ENCODE assay signal across 8 cellular contexts in the genomic region with DNA sequence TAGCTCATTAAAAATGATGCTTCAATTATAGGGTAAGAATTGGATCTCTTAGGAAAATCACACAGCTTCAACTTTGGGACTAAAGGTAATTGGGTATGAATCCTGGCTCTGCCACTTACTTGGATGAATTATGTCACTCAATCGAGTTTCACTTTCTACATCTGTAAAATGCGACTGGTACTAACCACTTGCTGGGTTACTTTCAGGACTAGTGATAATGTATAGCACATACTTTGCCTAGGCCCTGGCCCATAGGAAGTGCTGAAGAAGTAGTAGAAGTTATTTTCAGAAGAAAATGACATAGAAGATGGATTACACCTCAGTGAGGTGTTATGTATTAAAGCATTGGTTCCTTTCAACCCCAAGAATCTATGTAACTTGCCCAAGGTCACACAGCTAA. TPM values are rescaled to one million over a fixed set of nuclear protein-coding genes. Genes with fewer than 3 reads are reported as not detected.
DNase-seq lines count a peak whose midpoint lies in the region; ATAC-seq and TF ChIP-seq lines count a peak whose summit lies in the region.

No MANE protein-coding gene starts in this region.

- H3K27me3 Mint-ChIP-seq in natural killer cell (ENCODE audit: low read depth in 2 of 2), result no peaks in the 10 kb centered on the region

- no peaks in the 10 kb centered on the region for H3K9me3 ChIP-seq in KOPT-K1 (ENCODE audit: insufficient read depth, low read length, poor library complexity, severe bottlenecking)
- H3K9me3 ChIP-seq in tibial nerve, result no peaks in the 10 kb centered on the region

- no peak for TF ChIP-seq EP300 in tibial nerve (IDR thresholded peaks at IDR 0.05)

- H3K27ac ChIP-seq in KOPT-K1 (ENCODE audit: low read depth, low read length, poor library complexity, severe bottlenecking) (peak overlapping the region; percentile 24), tibial nerve (no peak overlapping the region), mesendoderm (ENCODE audit: low read depth, low read length) (no peak overlapping the region)

- H3K36me3 ChIP-seq in KOPT-K1 (ENCODE audit: insufficient read depth, low read length), result no peaks in the 10 kb centered on the region
- no peaks in the 10 kb centered on the region for H3K36me3 ChIP-seq in tibial nerve
- H3K36me3 ChIP-seq in mesendoderm (ENCODE audit: control insufficient read depth, insufficient read depth, low read length), result no peaks in the 10 kb centered on the region

- H3K4me1 ChIP-seq in tibial nerve (peaks cover 0 to 14% (median 3%) of the 10 kb centered on the region in 4 donors), mesendoderm (ENCODE audit: control insufficient read depth, low read depth, low read length) (no peaks in the 10 kb centered on the region)

- H2BK120ac ChIP-seq in mesendoderm (ENCODE audit: low read depth, low read length), result no peak overlapping the region

- no peaks in the 10 kb centered on the region for H3K36me3 Mint-ChIP-seq in natural killer cell

- ATAC-seq in HG02571 (IDR thresholded peaks at IDR 0.05; ENCODE audit: unreplicated experiment), result peak; percentile 41
- peak; percentile 59 to 73 (median 61) for ATAC-seq in natural killer cell

- no peak overlapping the region for H2BK15ac ChIP-seq in mesendoderm (replicated peaks; ENCODE audit: low read depth)

- no peak overlapping the region for H4K5ac ChIP-seq in mesendoderm (ENCODE audit: low read length)

- WGBS in tibial nerve, 2 donors, result 72 to 82% methylated on average over 2 of the region's 2 CpGs
- no CpG with 5 or more reads among the region's 2 CpGs for WGBS in mesendoderm (ENCODE audit: extremely low coverage, insufficient coverage, low lambda C conversion rate)

- intact Hi-C loops in natural killer cell (cut with micrococcal nuclease), result loop anchor here (10.0 kb wide), 1 partner anchor 74 kb away; no protein-coding TSS in a partner anchor

- H3K4me3 Mint-ChIP-seq in natural killer cell, result no peak overlapping the region

- DNase-seq in activated CD4-positive, alpha-beta T cell treated with anti-CD3 and anti-CD28 coated beads for 48 hours, result peak; percentile 39
- no peak for DNase-seq in activated CD4-positive, alpha-beta T cell treated with anti-CD3 and anti-CD28 coated beads for 1 hour
- DNase-seq in natural killer cell (no peak), tibial nerve (ENCODE audit: low spot score in 2 of 2) (no peak), KG1 (lab: John Stamatoyannopoulos, UW) (no peak), mesendoderm (no peak)

- no peak overlapping the region for H4K8ac ChIP-seq in mesendoderm (ENCODE audit: low read depth, low read length)

- no peak overlapping the region for H2BK5ac ChIP-seq in mesendoderm (ENCODE audit: low read length)

- peak overlapping the region; percentile 35 to 70 for H3K27ac Mint-ChIP-seq in natural killer cell

- H3K4me2 ChIP-seq in mesendoderm (ENCODE audit: low read length), result no peak overlapping the region

- no peak overlapping the region for H3K23ac ChIP-seq in mesendoderm (ENCODE audit: low read length)

- H2AK5ac ChIP-seq in mesendoderm (ENCODE audit: low read length), result no peak overlapping the region

- H3K4me3 ChIP-seq in tibial nerve (no peak overlapping the region), mesendoderm (ENCODE audit: low read length) (no peak overlapping the region)

- peaks cover 20 to 33% of the 10 kb centered on the region in 2 donors for H3K4me1 Mint-ChIP-seq in natural killer cell

- H3K4ac ChIP-seq in mesendoderm (ENCODE audit: low read depth, low read length), result no peak overlapping the region

- TF ChIP-seq CTCF in natural killer cell (IDR thresholded peaks at IDR 0.05) (no peak), tibial nerve (IDR thresholded peaks at IDR 0.05) (no peak)

- no peak overlapping the region for H3K18ac ChIP-seq in mesendoderm (ENCODE audit: low read length)

- no peaks in the 10 kb centered on the region for H3K9me3 Mint-ChIP-seq in natural killer cell

- H3K56ac ChIP-seq in mesendoderm (ENCODE audit: low read length), result no peak overlapping the region

- H3K27me3 ChIP-seq in tibial nerve (no peaks in the 10 kb centered on the region), mesendoderm (ENCODE audit: insufficient read depth, low read length, poor library complexity) (no peaks in the 10 kb centered on the region)

- H3K9ac ChIP-seq in mesendoderm (ENCODE audit: low read length), result no peak overlapping the region

- H3K79me1 ChIP-seq in mesendoderm (ENCODE audit: low read length), result no peaks in the 10 kb centered on the region

- no peak for TF ChIP-seq POLR2A in tibial nerve (IDR thresholded peaks at IDR 0.05)

- no peaks in the 10 kb centered on the region for H3K79me2 ChIP-seq in mesendoderm (ENCODE audit: control insufficient read depth, insufficient read depth, low read length)

RNA-seq across cellular contexts. Expression of a gene that starts 29.5 kb away (rescaled TPM):
- total RNA-seq in natural killer cell (10 to 100 TPM; 13.1 to 14.5 (median 14.1) TPM), tibial nerve (10 to 100 TPM; 10.2 to 15.3 (median 12.6) TPM)
- 5.7 TPM for polyA plus RNA-seq in mesendoderm (2013, experiment 1 of 2)
- polyA plus RNA-seq in mesendoderm (2013, experiment 2 of 2), result 5.8 TPM
